ENCODE assay signal across 26 cellular contexts in the genomic region with DNA sequence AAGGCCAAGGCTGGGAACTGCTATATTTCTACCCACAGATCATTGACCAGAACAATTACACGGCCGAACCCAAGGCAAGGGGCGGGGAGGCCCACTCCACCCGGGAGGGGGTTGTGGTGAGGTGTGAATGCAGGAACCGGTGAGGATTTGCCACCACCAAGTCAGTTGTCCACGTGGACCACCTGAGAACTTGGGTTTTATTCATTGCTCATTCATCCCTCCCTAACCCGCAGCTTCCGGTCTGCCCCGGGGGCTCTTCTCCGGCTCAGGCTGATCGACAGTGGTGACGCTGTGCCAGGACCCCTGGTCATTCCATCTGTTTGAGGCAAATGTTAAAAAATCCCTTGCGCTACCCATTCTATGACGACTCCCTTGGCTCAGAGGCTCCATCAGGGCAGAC.
"Had no signal": no experiment of that assay in that cellular context is flagged by ENCODE, and none has a peak within 500 bp of the region (broad histone marks: within the 10 kb centered on the region; RNA-seq: fewer than 3 reads in every experiment).

No MANE protein-coding gene starts in this region.

- DNase-seq: activated CD4-positive, alpha-beta memory T cell treated with anti-CD3 and anti-CD28 coated beads, Interleukin-2, amount 10 ng/mL, durations not matched to agents 7 days and 5 days; activated CD4-positive, alpha-beta T cell treated with anti-CD3 and anti-CD28 coated beads for 1 hour; activated CD4-positive, alpha-beta T cell treated with anti-CD3 and anti-CD28 coated beads, Interleukin-2, amount 10 ng/mL, durations not matched to agents 7 days and 5 days; activated gamma-delta T cell treated with Interleukin-2 at 50 U/mL for 16 hours; activated T-cell treated with anti-CD3 and anti-CD28 coated beads, Interleukin-2, amount 50 U/mL, for 4 hours; anterior cingulate cortex; cerebellar nuclear complex; effector memory CD4-positive, alpha-beta T cell; midbrain; naive thymus-derived CD4-positive, alpha-beta T cell; psoas muscle; stimulated activated CD4-positive, alpha-beta T cell treated with anti-CD3 and anti-CD28 coated beads, Interleukin-12 subunit alpha, Interleukin-12 subunit beta, amount 100 ng/mL, for 4 hours; stimulated activated CD4-positive, alpha-beta T cell treated with anti-CD3 and anti-CD28 coated beads, Interleukin-4, amount 100 ng/mL, for 1 hour; stimulated activated naive CD8-positive, alpha-beta T cell treated with anti-CD3 and anti-CD28 coated beads, Interleukin-15, Interleukin-2, amounts not matched to agents 100 U/mL and 50 U/mL, for 24 hours; T-helper 17 cell; testis; transverse colon had no signal

- H3K36me3 ChIP-seq: gastrocnemius medialis, ovary, transverse colon had no signal

- H3K27ac ChIP-seq: coronary artery, dorsolateral prefrontal cortex, gastrocnemius medialis, hepatocyte, ovary, psoas muscle, testis, transverse colon had no signal

- H3K4me3 ChIP-seq: coronary artery, dorsolateral prefrontal cortex, gastrocnemius medialis, hepatocyte, ovary, psoas muscle, testis, transverse colon had no signal

- H3K9me3 ChIP-seq: gastrocnemius medialis, ovary, psoas muscle, testis, transverse colon had no signal

- ATAC-seq: activated naive CD4-positive, alpha-beta T cell treated with anti-CD3 and anti-CD28 coated beads, Interleukin-2, amount 50 U/mL, for 72 hours; activated T-cell treated with anti-CD3 and anti-CD28 coated beads, Interleukin-2, amount 50 U/mL, for 4 hours; activated T-helper 17 cell treated with anti-CD3 and anti-CD28 coated beads, Interleukin-2, amount 50 U/mL, for 72 hours; gastrocnemius medialis; left cardiac atrium; naive thymus-derived CD4-positive, alpha-beta T cell; psoas muscle; stimulated activated naive CD8-positive, alpha-beta T cell treated with anti-CD3 and anti-CD28 coated beads, Interleukin-15, Interleukin-2, amounts not matched to agents 100 U/mL and 50 U/mL, for 24 hours; T-helper 17 cell; WTC11 had no signal

- H3K27me3 ChIP-seq: gastrocnemius medialis, hepatocyte, ovary, testis, transverse colon had no signal

- H3K4me1 ChIP-seq: gastrocnemius medialis, psoas muscle, testis, transverse colon had no signal
